ENCODE assay signal across 9 cellular contexts in the genomic region with DNA sequence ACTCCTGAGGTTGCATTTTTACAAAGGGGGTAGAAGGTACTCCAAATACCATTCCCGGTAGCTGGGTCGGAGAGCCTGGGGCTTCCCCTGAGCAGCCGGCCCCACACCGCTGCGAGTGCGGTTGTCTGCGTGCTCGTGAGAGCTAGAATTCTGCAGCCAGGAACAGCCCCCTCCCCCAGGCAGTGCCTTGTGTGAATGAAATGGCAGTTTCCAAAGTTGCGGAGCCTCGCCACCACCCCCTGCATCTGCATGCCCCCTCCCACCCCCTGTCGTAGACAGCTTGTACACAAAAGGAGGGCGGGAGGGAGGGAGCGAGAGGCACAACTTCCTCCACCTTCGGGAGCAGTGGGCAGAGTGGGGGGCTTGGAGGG. TPM values are rescaled to one million over a fixed set of nuclear protein-coding genes. Genes with fewer than 3 reads are reported as not detected.
DNase-seq lines count a peak whose midpoint lies in the region; ATAC-seq, FAIRE-seq and TF ChIP-seq lines count a peak whose summit lies in the region.
"Had no signal": no experiment of that assay in that cellular context is flagged by ENCODE, and none has a peak within 500 bp of the region (broad histone marks: within the 10 kb centered on the region; RNA-seq: fewer than 3 reads in every experiment).

No MANE protein-coding gene starts in this region.

- intact Hi-C loops in heart right ventricle (cut with DNase I) = loop anchor here (2.0 to 10.0 kb wide), 14 partner anchors 276 to 816 kb away; no protein-coding TSS in a partner anchor
- intact Hi-C loops in left cardiac atrium (cut with DNase I) = loop anchor here in 1 of 2 donors (5.0 to 10.0 kb wide), 2 partner anchors 341 to 813 kb away; no protein-coding TSS in a partner anchor

- peaks cover 0 to 67% (median 38%) of the 10 kb centered on the region in 7 donors for H3K27me3 ChIP-seq in heart right ventricle
- peaks cover 35% of the 10 kb centered on the region for H3K27me3 ChIP-seq in astrocyte (ENCODE audit: insufficient read depth, low read length)

- TF ChIP-seq CTCF in heart right ventricle (IDR thresholded peaks at IDR 0.05) = no peak
- TF ChIP-seq CTCF in astrocyte (IDR thresholded peaks at IDR 0.05; ENCODE audit: insufficient read depth, low read depth, low read length) = no peak

- H3K36me3 ChIP-seq in heart right ventricle (peaks cover 0 to 15% (median 0%) of the 10 kb centered on the region in 9 donors), astrocyte (ENCODE audit: insufficient read depth, low read length) (no peaks in the 10 kb centered on the region), urinary bladder (ENCODE audit: insufficient read depth) (no peaks in the 10 kb centered on the region)

- no peaks in the 10 kb centered on the region for H4K20me1 ChIP-seq in astrocyte (ENCODE audit: insufficient read depth, low read length)

- H3K9me3 Mint-ChIP-seq in astrocyte (ENCODE audit: unreplicated experiment) = no peaks in the 10 kb centered on the region

- no peak for FAIRE-seq in astrocyte (lab: Jason Lieb, UNC)

- no peak overlapping the region for H2AFZ ChIP-seq in astrocyte (ENCODE audit: low read depth, low read length)

- WGBS in heart right ventricle, 2 donors = 1% methylated on average over 14 of the region's 14 CpGs
- under 1% methylated on average over 14 of the region's 14 CpGs for WGBS in urinary bladder

- H3K27ac ChIP-seq in heart right ventricle (peak overlapping the region in 3 of 10 donors; percentile 16 to 53 (median 50)), astrocyte (ENCODE audit: low read depth, low read length) (no peak overlapping the region), urinary bladder (ENCODE audit: low read depth) (no peak overlapping the region)

- H3K9ac ChIP-seq in astrocyte (ENCODE audit: low read length) = no peak overlapping the region

- no peak overlapping the region for H3K27ac Mint-ChIP-seq in astrocyte (ENCODE audit: unreplicated experiment)

- H3K27me3 Mint-ChIP-seq in astrocyte (ENCODE audit: low read depth, unreplicated experiment) = peaks cover 25% of the 10 kb centered on the region

- ATAC-seq in heart right ventricle = peak in 3 of 8 donors; percentile 6 to 9 (median 8)
- no peak for ATAC-seq in left cardiac atrium
- no peak for ATAC-seq in GM19452 (IDR thresholded peaks at IDR 0.05; ENCODE audit: unreplicated experiment)
- no peak for ATAC-seq in GM19463 (IDR thresholded peaks at IDR 0.05; ENCODE audit: unreplicated experiment)

- no peak overlapping the region for H3K4me2 ChIP-seq in astrocyte (ENCODE audit: low read length)

- H3K79me2 ChIP-seq in astrocyte (ENCODE audit: insufficient read depth, low read length) = no peaks in the 10 kb centered on the region

- no peaks in the 10 kb centered on the region for H3K4me1 Mint-ChIP-seq in astrocyte (ENCODE audit: low read depth, unreplicated experiment)

- H3K9me3 ChIP-seq in heart right ventricle = no peaks in the 10 kb centered on the region
- no peaks in the 10 kb centered on the region for H3K9me3 ChIP-seq in astrocyte (ENCODE audit: insufficient read depth, low read depth, low read length)

- peak overlapping the region; percentile 84 for H3K4me3 Mint-ChIP-seq in astrocyte (ENCODE audit: unreplicated experiment)

- H3K36me3 Mint-ChIP-seq in astrocyte (ENCODE audit: low read depth, unreplicated experiment) = no peaks in the 10 kb centered on the region

- DNase-seq in heart right ventricle (no peak), left cardiac atrium (no peak), astrocyte (ENCODE audit: low read depth) (no peak), midbrain (lab: John Stamatoyannopoulos, UW) (peak; percentile 44)
- DNase-seq in effector CD8-positive, alpha-beta T cell (lab: John Stamatoyannopoulos, UW) = no peak

- H3K4me1 ChIP-seq in heart right ventricle = peaks cover 4 to 52% (median 45%) of the 10 kb centered on the region in 9 donors
- H3K4me1 ChIP-seq in astrocyte (ENCODE audit: insufficient read depth, low read length) = no peaks in the 10 kb centered on the region
- H3K4me1 ChIP-seq in urinary bladder (ENCODE audit: insufficient read depth) = no peaks in the 10 kb centered on the region

- peak overlapping the region; percentile 40 to 75 (median 57) for H3K4me3 ChIP-seq in heart right ventricle
- no peak overlapping the region for H3K4me3 ChIP-seq in astrocyte (ENCODE audit: insufficient read depth, low read depth, low read length)
- peak overlapping the region; percentile 15 for H3K4me3 ChIP-seq in urinary bladder (ENCODE audit: low read depth, low read length)

RNA-seq across cellular contexts. Expression of gene MYCN, which starts 1.1 kb away (rescaled TPM):
- total RNA-seq in heart right ventricle = 1 to 10 TPM in 2 of 10 donors, under 1 TPM in 8; 0.14 to 1.4 (median 0.61) TPM
- polyA plus RNA-seq in heart right ventricle = under 1 TPM; 0.35 to 0.37 TPM
- total RNA-seq in left cardiac atrium = under 1 TPM; 0.53 to 0.73 TPM
- total RNA-seq in astrocyte = 2.1 and 2.6 TPM in 2 replicates
- total RNA-seq in urinary bladder = 3.3 TPM
- polyA plus RNA-seq in urinary bladder = 0.35 TPM
- total RNA-seq: LHCN-M2 had no signal
